ENCODE assay signal across 7 cellular contexts in the genomic region with DNA sequence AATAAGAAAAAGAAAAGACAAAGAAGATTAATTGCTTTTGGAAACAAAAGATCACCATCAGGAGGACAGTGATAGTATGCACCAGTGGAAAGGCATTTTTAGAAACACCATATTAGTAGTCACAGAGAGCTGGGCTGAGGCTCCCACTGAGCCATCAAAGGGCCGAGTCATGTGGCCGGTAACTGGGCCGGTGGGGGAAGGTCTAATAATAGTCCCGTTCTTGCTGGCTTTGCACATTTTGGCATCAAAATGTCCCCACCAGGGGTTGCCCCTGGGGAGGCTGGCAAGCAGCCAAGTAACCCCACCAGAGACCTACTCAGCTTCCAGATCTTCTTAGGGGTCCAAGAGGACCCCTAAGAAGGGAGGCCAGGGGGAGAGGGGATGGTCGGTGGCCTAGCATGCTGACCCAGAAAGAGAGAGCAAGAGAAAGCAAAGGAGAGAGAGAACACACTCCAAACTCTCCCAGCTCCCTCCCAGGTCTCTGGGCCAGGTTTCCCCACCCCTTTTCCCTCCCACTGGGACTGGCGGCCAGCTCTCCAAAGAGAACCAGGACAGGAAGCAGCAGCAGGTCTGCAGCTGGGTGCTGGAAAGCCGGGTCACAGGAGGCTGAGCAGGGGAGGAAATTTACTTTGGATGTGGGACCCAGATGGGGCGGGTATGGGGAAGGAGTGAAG.
DNase-seq lines count a peak whose midpoint lies in the region; ATAC-seq, FAIRE-seq and TF ChIP-seq lines count a peak whose summit lies in the region.

No MANE protein-coding gene starts in this region.

- H3K27ac ChIP-seq in thyroid gland = peak overlapping the region in 2 of 3 donors; percentile 23 to 39

- WGBS in thyroid gland, 2 donors = 3 to 8% methylated on average over 8 of the region's 8 CpGs

- TF ChIP-seq CTCF in thyroid gland (IDR thresholded peaks at IDR 0.05) (no peak), D721Med (IDR thresholded peaks at IDR 0.05; ENCODE audit: insufficient read depth, missing control alignments) (no peak)

- intact Hi-C loops in thyroid gland (cut with DNase I) = no loop called here

- TF ChIP-seq POLR2A in thyroid gland (IDR thresholded peaks at IDR 0.05) = no peak

- DNase-seq in NCI-H146 treated with DMSO at 0.1 percent for 48 hours (lab: John Stamatoyannopoulos, UW; ENCODE audit: unreplicated experiment) = peak; percentile 74
- DNase-seq in cerebellum (ENCODE audit: low spot score) = peak; percentile 6
- peak; percentile 88 for DNase-seq in left kidney (ENCODE audit: low read depth, low spot score)
- DNase-seq in thyroid gland = peak; percentile 80 to 89
- no peak for DNase-seq in D721Med (ENCODE audit: insufficient read length, low spot score)

- H3K4me3 ChIP-seq in thyroid gland (replicated peaks in 1 of 3) = no peak overlapping the region

- FAIRE-seq in D721Med (lab: Jason Lieb, UNC) = no peak

- H3K4me1 ChIP-seq in thyroid gland = peaks cover 8 to 15% of the 10 kb centered on the region in 2 donors

- no peaks in the 10 kb centered on the region for H3K27me3 ChIP-seq in thyroid gland

- H3K9me3 ChIP-seq in thyroid gland = no peaks in the 10 kb centered on the region

- H3K36me3 ChIP-seq in thyroid gland = no peaks in the 10 kb centered on the region

- ATAC-seq in HG03378 (IDR thresholded peaks at IDR 0.05; ENCODE audit: unreplicated experiment) (no peak), GM21447 (IDR thresholded peaks at IDR 0.05; ENCODE audit: unreplicated experiment) (no peak)
